In the genomic region with DNA sequence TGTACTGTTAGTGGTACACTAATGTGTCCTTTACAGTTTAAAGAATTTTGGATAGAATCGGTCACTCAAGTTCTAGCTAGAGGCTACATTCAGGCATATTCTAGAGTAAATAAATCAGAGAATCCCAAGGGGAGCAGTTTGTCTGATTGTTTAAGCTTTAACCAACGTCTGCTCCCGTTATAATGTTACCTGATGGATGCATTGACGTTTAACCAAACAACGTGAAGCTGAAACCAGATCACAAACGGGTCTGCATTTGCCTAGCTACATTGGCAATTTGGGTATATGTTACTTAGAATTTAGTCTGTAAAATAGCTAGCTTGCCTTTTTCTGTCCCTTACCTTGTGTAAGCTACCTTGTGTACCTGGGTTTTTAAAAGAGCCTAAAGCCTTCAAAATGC, we compare ENCODE assay signal across 8 cellular contexts. TPM values are rescaled to one million over a fixed set of nuclear protein-coding genes. Genes with fewer than 3 reads are reported as not detected.
DNase-seq lines count a peak whose midpoint lies in the region; ATAC-seq, FAIRE-seq and TF ChIP-seq lines count a peak whose summit lies in the region.

No MANE protein-coding gene starts in this region.

- H3K79me2 ChIP-seq in OCI-LY1 (ENCODE audit: insufficient read depth, low read length): peaks cover 24% of the 10 kb centered on the region

- H4K20me1 ChIP-seq in OCI-LY1 (ENCODE audit: insufficient read depth, low read length): no peaks in the 10 kb centered on the region

- H3K9me3 ChIP-seq in OCI-LY1 (ENCODE audit: low read length) (no peaks in the 10 kb centered on the region), gastrocnemius medialis (peaks cover 0 to 7% (median 0%) of the 10 kb centered on the region in 3 donors)

- intact Hi-C loops in gastrocnemius medialis (cut with DNase I; ENCODE audit: low total_unique reads): loop anchor here (2.0 to 10.0 kb wide), 3 partner anchors 651 to 1089 kb away; partner anchors contain the start of genes DHX15 and RBPJ

- in situ Hi-C loops in gastrocnemius medialis (cut with MboI; ENCODE audit: low sequenced_read_pairs in 4 of 4): loop anchor here in 2 of 4 donors (10.0 kb wide), 2 partner anchors 61 to 69 kb away; no protein-coding TSS in a partner anchor

- H3F3A ChIP-seq in OCI-LY1 (ENCODE audit: insufficient read depth, low read length): no peaks in the 10 kb centered on the region

- peak overlapping the region; percentile 96 for H3K4me2 ChIP-seq in OCI-LY1 (ENCODE audit: low read length)

- DNase-seq in GM19239 (ENCODE audit: insufficient read length, low spot score) (no peak), epithelial cell of esophagus (ENCODE audit: low read depth) (no peak), gastrocnemius medialis (no peak), NCI-H510A treated with DMSO at 0.1 percent for 48 hours (lab: John Stamatoyannopoulos, UW) (no peak), kidney glomerular epithelial cell (lab: John Stamatoyannopoulos, UW) (no peak)
- DNase-seq in stimulated activated CD4-positive, alpha-beta T cell treated with anti-CD3 and anti-CD28 coated beads, Interleukin-4, amount 100 ng/mL, for 4 hours: no peak

- peak overlapping the region; percentile 84 for H3K9ac ChIP-seq in OCI-LY1 (ENCODE audit: low read length)

- no peak overlapping the region for H2AFZ ChIP-seq in OCI-LY1 (ENCODE audit: low read length)

- ATAC-seq in gastrocnemius medialis (no peak), GM18502 (IDR thresholded peaks at IDR 0.05; ENCODE audit: poor library complexity, unreplicated experiment) (no peak)

- H3K4me3 ChIP-seq in OCI-LY1 (ENCODE audit: low read depth, low read length, poor library complexity, severe bottlenecking) (peak overlapping the region; percentile 80), epithelial cell of esophagus (ENCODE audit: low read length) (peak overlapping the region; percentile 76), gastrocnemius medialis (peak overlapping the region; percentile 78 to 92 (median 80))

- H3K36me3 ChIP-seq in OCI-LY1 (ENCODE audit: insufficient read depth, low read length): peaks cover 4% of the 10 kb centered on the region
- no peaks in the 10 kb centered on the region for H3K36me3 ChIP-seq in gastrocnemius medialis

- H3K27ac ChIP-seq in OCI-LY1 (ENCODE audit: low read depth, low read length, poor library complexity, severe bottlenecking) (peak overlapping the region; percentile 84), gastrocnemius medialis (peak overlapping the region in 2 of 4 donors; percentile 95 to 98)

- TF ChIP-seq POLR2A in gastrocnemius medialis (IDR thresholded peaks at IDR 0.05): no peak

- TF ChIP-seq CTCF in OCI-LY1 (IDR thresholded peaks at IDR 0.05; ENCODE audit: low read length) (no peak), epithelial cell of esophagus (IDR thresholded peaks at IDR 0.05; ENCODE audit: insufficient read depth, low read depth, low read length, missing control alignments) (no peak), gastrocnemius medialis (IDR thresholded peaks at IDR 0.05 in 4 of 5, conservative IDR thresholded peaks at IDR 0.05 in 1 of 5) (no peak)

- H3K27me3 ChIP-seq in OCI-LY1 (ENCODE audit: insufficient read depth, low read length) (no peaks in the 10 kb centered on the region), gastrocnemius medialis (no peaks in the 10 kb centered on the region)

- FAIRE-seq in GM19239 (lab: Jason Lieb, UNC): peak; percentile 35

- H3K9me2 ChIP-seq in OCI-LY1 (ENCODE audit: low read depth, low read length): no peaks in the 10 kb centered on the region

- peaks cover 25% of the 10 kb centered on the region for H3K4me1 ChIP-seq in OCI-LY1 (ENCODE audit: insufficient read depth, low read length, severe bottlenecking)
- H3K4me1 ChIP-seq in gastrocnemius medialis: peaks cover 3 to 11% of the 10 kb centered on the region in 2 donors

RNA-seq across cellular contexts. Expression of gene PI4K2B, which starts 1.6 kb away (rescaled TPM):
- total RNA-seq in gastrocnemius medialis: 1 to 10 TPM in 3 of 4 donors, under 1 TPM in 1; 0.92 to 3.6 (median 3.0) TPM
